In the genomic region with DNA sequence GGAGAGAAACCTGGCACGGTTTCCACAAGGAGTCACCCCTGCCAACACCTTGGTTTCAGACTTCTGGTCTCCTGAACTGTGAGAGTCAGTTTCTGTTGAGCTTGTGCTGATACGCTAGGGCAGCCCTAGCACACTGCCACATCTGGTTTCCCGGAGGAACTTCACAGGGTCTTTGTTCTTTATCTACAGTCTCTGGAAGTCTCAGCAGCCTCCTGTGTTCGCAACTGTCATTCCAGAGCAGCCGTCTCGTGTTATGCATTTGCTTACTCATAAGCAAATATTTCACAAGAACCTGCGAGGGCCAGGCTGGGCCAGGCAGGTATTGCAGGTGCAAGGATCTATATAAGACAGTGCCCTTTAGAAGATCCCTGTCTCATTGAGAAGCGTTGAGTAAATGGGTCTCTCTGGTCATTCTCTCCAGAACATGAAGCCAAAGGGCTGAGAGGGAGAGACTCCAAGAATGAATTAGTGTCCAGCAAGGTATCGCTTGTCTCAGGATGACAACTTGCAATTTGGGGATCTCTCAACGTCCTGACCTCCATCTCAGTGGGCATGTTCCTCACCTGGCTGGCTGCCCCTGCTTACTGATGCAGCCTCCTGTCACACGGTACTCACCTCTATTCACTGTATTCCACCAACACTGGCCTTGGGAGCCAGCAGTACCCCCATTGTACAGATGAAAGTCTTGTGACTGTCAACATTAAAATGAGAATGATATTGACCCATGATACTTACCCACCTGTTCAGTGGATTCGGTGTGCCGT, we compare ENCODE assay signal across 1 cellular context.
A peak's percentile ranks its signal among the peaks of the same experiment; 100 is the strongest.
TF ChIP-seq lines count a peak whose summit lies in the region.

No MANE protein-coding gene starts in this region.

TF ChIP-seq in HepG2, 621 proteins besides CTCF, POLR2A, EP300 and RAD21 (continued from another document and continues in another):
- TF ChIP-seq, protein P1, sequence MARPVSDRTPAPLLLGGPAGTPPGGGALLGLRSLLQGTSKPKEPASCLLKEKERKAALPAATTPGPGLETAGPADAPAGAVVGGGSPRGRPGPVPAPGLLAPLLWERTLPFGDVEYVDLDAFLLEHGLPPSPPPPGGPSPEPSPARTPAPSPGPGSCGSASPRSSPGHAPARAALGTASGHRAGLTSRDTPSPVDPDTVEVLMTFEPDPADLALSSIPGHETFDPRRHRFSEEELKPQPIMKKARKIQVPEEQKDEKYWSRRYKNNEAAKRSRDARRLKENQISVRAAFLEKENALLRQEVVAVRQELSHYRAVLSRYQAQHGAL (CRISPR knock-in tag; IDR thresholded peaks at IDR 0.05; ENCODE audit: not compliant biosample characterization): no peak
- 0 out of 2 replicates have a peak, but pooled peaks have one; percentile 60 for TF ChIP-seq PPARG (CRISPR knock-in tag; conservative IDR thresholded peaks at IDR 0.05)
- TF ChIP-seq, protein P2, sequence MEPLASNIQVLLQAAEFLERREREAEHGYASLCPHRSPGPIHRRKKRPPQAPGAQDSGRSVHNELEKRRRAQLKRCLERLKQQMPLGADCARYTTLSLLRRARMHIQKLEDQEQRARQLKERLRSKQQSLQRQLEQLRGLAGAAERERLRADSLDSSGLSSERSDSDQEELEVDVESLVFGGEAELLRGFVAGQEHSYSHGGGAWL (CRISPR knock-in tag; IDR thresholded peaks at IDR 0.05): no peak
- no peak for TF ChIP-seq ZC3H4 (CRISPR knock-in tag; IDR thresholded peaks at IDR 0.05; ENCODE audit: borderline replicate concordance)
- peak; percentile 64 for TF ChIP-seq ZBTB38 (CRISPR knock-in tag; IDR thresholded peaks at IDR 0.05)
- peak; percentile 43; the same call in 1 of the 2 replicates for TF ChIP-seq HNF4A (CRISPR knock-in tag; IDR thresholded peaks at IDR 0.05)
- TF ChIP-seq, protein P3, sequence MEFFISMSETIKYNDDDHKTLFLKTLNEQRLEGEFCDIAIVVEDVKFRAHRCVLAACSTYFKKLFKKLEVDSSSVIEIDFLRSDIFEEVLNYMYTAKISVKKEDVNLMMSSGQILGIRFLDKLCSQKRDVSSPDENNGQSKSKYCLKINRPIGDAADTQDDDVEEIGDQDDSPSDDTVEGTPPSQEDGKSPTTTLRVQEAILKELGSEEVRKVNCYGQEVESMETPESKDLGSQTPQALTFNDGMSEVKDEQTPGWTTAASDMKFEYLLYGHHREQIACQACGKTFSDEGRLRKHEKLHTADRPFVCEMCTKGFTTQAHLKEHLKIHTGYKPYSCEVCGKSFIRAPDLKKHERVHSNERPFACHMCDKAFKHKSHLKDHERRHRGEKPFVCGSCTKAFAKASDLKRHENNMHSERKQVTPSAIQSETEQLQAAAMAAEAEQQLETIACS (CRISPR knock-in tag; IDR thresholded peaks at IDR 0.05): no peak
- TF ChIP-seq NFIC (IDR thresholded peaks at IDR 0.05; ENCODE audit: low read length): no peak
- TF ChIP-seq ZFP90 (CRISPR knock-in tag; IDR thresholded peaks at IDR 0.05; ENCODE audit: borderline replicate concordance): no peak
- TF ChIP-seq ZNF101 (CRISPR knock-in tag; IDR thresholded peaks at IDR 0.05; ENCODE audit: borderline replicate concordance, low read depth): no peak
- TF ChIP-seq ZNF235 (CRISPR knock-in tag; IDR thresholded peaks at IDR 0.05; ENCODE audit: borderline replicate concordance): 0 out of 2 replicates have a peak, but pooled peaks have one; percentile 57
- no peak for TF ChIP-seq SATB2 (CRISPR knock-in tag; IDR thresholded peaks at IDR 0.05)
- TF ChIP-seq TBX2 (CRISPR knock-in tag; IDR thresholded peaks at IDR 0.05; ENCODE audit: borderline replicate concordance): 0 out of 2 replicates have a peak, but pooled peaks have one; percentile 13
- TF ChIP-seq, protein P4, sequence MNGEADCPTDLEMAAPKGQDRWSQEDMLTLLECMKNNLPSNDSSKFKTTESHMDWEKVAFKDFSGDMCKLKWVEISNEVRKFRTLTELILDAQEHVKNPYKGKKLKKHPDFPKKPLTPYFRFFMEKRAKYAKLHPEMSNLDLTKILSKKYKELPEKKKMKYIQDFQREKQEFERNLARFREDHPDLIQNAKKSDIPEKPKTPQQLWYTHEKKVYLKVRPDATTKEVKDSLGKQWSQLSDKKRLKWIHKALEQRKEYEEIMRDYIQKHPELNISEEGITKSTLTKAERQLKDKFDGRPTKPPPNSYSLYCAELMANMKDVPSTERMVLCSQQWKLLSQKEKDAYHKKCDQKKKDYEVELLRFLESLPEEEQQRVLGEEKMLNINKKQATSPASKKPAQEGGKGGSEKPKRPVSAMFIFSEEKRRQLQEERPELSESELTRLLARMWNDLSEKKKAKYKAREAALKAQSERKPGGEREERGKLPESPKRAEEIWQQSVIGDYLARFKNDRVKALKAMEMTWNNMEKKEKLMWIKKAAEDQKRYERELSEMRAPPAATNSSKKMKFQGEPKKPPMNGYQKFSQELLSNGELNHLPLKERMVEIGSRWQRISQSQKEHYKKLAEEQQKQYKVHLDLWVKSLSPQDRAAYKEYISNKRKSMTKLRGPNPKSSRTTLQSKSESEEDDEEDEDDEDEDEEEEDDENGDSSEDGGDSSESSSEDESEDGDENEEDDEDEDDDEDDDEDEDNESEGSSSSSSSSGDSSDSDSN (CRISPR knock-in tag; IDR thresholded peaks at IDR 0.05): peak; percentile 47; the same call in 1 of the 2 replicates
- TF ChIP-seq ZMYM4 (CRISPR knock-in tag; IDR thresholded peaks at IDR 0.05): peak; percentile 69
- TF ChIP-seq TRIM24 (CRISPR knock-in tag; IDR thresholded peaks at IDR 0.05): no peak
- TF ChIP-seq ZNF672 (CRISPR knock-in tag; IDR thresholded peaks at IDR 0.05): no peak
- TF ChIP-seq ZNF12 (CRISPR knock-in tag; IDR thresholded peaks at IDR 0.05): peak; percentile 73; the same call in 1 of the 2 replicates
- TF ChIP-seq KMT2A (CRISPR knock-in tag; IDR thresholded peaks at IDR 0.05): 0 out of 2 replicates have a peak, but pooled peaks have one; percentile 58
- TF ChIP-seq THAP11 (CRISPR knock-in tag; IDR thresholded peaks at IDR 0.05): peak; percentile 57; the same call in 1 of the 2 replicates
- TF ChIP-seq ZSCAN9 (CRISPR knock-in tag; IDR thresholded peaks at IDR 0.05; ENCODE audit: borderline replicate concordance): peak; percentile 78; the same call in 1 of the 2 replicates
- TF ChIP-seq ZNF598 (CRISPR knock-in tag; IDR thresholded peaks at IDR 0.05; ENCODE audit: borderline replicate concordance): no peak
- TF ChIP-seq ZBTB3 (CRISPR knock-in tag; IDR thresholded peaks at IDR 0.05; ENCODE audit: borderline replicate concordance, low read depth): no peak
- no peak for TF ChIP-seq DMAP1 (CRISPR knock-in tag; IDR thresholded peaks at IDR 0.05)
- no peak for TF ChIP-seq ZNF432 (CRISPR knock-in tag; IDR thresholded peaks at IDR 0.05; ENCODE audit: borderline replicate concordance)
- no peak for TF ChIP-seq ZNF496 (CRISPR knock-in tag; IDR thresholded peaks at IDR 0.05; ENCODE audit: insufficient replicate concordance)
- TF ChIP-seq CENPX (CRISPR knock-in tag; IDR thresholded peaks at IDR 0.05): no peak
- TF ChIP-seq SIX1 (CRISPR knock-in tag; IDR thresholded peaks at IDR 0.05; ENCODE audit: borderline replicate concordance): peak; percentile 57; the same call in 1 of the 2 replicates
- no peak for TF ChIP-seq SRF (IDR thresholded peaks at IDR 0.05; ENCODE audit: low read depth, low read length)
- TF ChIP-seq GFI1 (CRISPR knock-in tag; IDR thresholded peaks at IDR 0.05; ENCODE audit: borderline replicate concordance): 0 out of 2 replicates have a peak, but pooled peaks have one; percentile 28
- TF ChIP-seq SMARCC2 (IDR thresholded peaks at IDR 0.05): no peak
- 0 out of 2 replicates have a peak, but pooled peaks have one; percentile 58 for TF ChIP-seq SIN3A (IDR thresholded peaks at IDR 0.05; ENCODE audit: borderline replicate concordance, low read depth, low read length)
- TF ChIP-seq RFX3 (CRISPR knock-in tag; IDR thresholded peaks at IDR 0.05): no peak
- 0 out of 2 replicates have a peak, but pooled peaks have one; percentile 44 for TF ChIP-seq KLF9 (CRISPR knock-in tag; IDR thresholded peaks at IDR 0.05; ENCODE audit: low read depth)
- 0 out of 2 replicates have a peak, but pooled peaks have one; percentile 15 for TF ChIP-seq MIXL1 (CRISPR knock-in tag; IDR thresholded peaks at IDR 0.05)
- TF ChIP-seq ZNF790 (CRISPR knock-in tag; IDR thresholded peaks at IDR 0.05; ENCODE audit: borderline replicate concordance): no peak
- peak in 1 of 2 experiments; percentile 77; a peak in 1 of 4 replicates for TF ChIP-seq KLF16 (CRISPR knock-in tag; IDR thresholded peaks at IDR 0.05)
- TF ChIP-seq, protein P5, sequence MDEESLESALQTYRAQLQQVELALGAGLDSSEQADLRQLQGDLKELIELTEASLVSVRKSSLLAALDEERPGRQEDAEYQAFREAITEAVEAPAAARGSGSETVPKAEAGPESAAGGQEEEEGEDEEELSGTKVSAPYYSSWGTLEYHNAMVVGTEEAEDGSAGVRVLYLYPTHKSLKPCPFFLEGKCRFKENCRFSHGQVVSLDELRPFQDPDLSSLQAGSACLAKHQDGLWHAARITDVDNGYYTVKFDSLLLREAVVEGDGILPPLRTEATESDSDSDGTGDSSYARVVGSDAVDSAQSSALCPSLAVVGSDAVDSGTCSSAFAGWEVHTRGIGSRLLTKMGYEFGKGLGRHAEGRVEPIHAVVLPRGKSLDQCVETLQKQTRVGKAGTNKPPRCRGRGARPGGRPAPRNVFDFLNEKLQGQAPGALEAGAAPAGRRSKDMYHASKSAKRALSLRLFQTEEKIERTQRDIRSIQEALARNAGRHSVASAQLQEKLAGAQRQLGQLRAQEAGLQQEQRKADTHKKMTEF (CRISPR knock-in tag; IDR thresholded peaks at IDR 0.05): peak; percentile 78
- TF ChIP-seq FOXJ3 (CRISPR knock-in tag; IDR thresholded peaks at IDR 0.05; ENCODE audit: borderline replicate concordance): peak; percentile 74; the same call in 1 of the 2 replicates
- TF ChIP-seq MED13 (CRISPR knock-in tag; IDR thresholded peaks at IDR 0.05): 0 out of 2 replicates have a peak, but pooled peaks have one; percentile 11
- TF ChIP-seq, protein P6, sequence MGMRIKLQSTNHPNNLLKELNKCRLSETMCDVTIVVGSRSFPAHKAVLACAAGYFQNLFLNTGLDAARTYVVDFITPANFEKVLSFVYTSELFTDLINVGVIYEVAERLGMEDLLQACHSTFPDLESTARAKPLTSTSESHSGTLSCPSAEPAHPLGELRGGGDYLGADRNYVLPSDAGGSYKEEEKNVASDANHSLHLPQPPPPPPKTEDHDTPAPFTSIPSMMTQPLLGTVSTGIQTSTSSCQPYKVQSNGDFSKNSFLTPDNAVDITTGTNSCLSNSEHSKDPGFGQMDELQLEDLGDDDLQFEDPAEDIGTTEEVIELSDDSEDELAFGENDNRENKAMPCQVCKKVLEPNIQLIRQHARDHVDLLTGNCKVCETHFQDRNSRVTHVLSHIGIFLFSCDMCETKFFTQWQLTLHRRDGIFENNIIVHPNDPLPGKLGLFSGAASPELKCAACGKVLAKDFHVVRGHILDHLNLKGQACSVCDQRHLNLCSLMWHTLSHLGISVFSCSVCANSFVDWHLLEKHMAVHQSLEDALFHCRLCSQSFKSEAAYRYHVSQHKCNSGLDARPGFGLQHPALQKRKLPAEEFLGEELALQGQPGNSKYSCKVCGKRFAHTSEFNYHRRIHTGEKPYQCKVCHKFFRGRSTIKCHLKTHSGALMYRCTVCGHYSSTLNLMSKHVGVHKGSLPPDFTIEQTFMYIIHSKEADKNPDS (CRISPR knock-in tag; IDR thresholded peaks at IDR 0.05): no peak
- TF ChIP-seq MED1 (CRISPR knock-in tag; IDR thresholded peaks at IDR 0.05): peak; percentile 55; the same call in 1 of the 2 replicates
- no peak for TF ChIP-seq ZNF33B (CRISPR knock-in tag; IDR thresholded peaks at IDR 0.05)
- TF ChIP-seq, protein P7, sequence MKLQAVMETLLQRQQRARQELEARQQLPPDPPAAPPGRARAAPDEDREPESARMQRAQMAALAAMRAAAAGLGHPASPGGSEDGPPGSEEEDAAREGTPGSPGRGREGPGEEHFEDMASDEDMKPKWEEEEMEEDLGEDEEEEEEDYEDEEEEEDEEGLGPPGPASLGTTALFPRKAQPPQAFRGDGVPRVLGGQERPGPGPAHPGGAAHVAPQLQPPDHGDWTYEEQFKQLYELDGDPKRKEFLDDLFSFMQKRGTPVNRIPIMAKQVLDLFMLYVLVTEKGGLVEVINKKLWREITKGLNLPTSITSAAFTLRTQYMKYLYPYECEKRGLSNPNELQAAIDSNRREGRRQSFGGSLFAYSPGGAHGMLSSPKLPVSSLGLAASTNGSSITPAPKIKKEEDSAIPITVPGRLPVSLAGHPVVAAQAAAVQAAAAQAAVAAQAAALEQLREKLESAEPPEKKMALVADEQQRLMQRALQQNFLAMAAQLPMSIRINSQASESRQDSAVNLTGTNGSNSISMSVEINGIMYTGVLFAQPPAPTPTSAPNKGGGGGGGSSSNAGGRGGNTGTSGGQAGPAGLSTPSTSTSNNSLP (IDR thresholded peaks at IDR 0.05; ENCODE audit: low read depth, low read length): peak; percentile 40; the same call in 1 of the 2 replicates
- TF ChIP-seq ZEB1 (IDR thresholded peaks at IDR 0.05; ENCODE audit: insufficient replicate concordance, low read depth): peak; percentile 97
- TF ChIP-seq, protein P8, sequence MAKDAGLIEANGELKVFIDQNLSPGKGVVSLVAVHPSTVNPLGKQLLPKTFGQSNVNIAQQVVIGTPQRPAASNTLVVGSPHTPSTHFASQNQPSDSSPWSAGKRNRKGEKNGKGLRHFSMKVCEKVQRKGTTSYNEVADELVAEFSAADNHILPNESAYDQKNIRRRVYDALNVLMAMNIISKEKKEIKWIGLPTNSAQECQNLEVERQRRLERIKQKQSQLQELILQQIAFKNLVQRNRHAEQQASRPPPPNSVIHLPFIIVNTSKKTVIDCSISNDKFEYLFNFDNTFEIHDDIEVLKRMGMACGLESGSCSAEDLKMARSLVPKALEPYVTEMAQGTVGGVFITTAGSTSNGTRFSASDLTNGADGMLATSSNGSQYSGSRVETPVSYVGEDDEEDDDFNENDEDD (CRISPR knock-in tag; IDR thresholded peaks at IDR 0.05; ENCODE audit: borderline replicate concordance): no peak; the same call in 1 of the 2 replicates
- TF ChIP-seq, protein P9, sequence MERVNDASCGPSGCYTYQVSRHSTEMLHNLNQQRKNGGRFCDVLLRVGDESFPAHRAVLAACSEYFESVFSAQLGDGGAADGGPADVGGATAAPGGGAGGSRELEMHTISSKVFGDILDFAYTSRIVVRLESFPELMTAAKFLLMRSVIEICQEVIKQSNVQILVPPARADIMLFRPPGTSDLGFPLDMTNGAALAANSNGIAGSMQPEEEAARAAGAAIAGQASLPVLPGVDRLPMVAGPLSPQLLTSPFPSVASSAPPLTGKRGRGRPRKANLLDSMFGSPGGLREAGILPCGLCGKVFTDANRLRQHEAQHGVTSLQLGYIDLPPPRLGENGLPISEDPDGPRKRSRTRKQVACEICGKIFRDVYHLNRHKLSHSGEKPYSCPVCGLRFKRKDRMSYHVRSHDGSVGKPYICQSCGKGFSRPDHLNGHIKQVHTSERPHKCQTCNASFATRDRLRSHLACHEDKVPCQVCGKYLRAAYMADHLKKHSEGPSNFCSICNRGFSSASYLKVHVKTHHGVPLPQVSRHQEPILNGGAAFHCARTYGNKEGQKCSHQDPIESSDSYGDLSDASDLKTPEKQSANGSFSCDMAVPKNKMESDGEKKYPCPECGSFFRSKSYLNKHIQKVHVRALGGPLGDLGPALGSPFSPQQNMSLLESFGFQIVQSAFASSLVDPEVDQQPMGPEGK (CRISPR knock-in tag; IDR thresholded peaks at IDR 0.05): 0 out of 2 replicates have a peak, but pooled peaks have one; percentile 11
- peak; percentile 40; the same call in 1 of the 3 replicates for TF ChIP-seq MXI1 (IDR thresholded peaks at IDR 0.05; ENCODE audit: borderline replicate concordance, low read depth, low read length)
- 0 out of 2 replicates have a peak, but pooled peaks have one; percentile 34 for TF ChIP-seq ZNF607 (CRISPR knock-in tag; IDR thresholded peaks at IDR 0.05; ENCODE audit: borderline replicate concordance)
